Comparison of ENCODE assay signal across 8 cellular contexts in the genomic region with DNA sequence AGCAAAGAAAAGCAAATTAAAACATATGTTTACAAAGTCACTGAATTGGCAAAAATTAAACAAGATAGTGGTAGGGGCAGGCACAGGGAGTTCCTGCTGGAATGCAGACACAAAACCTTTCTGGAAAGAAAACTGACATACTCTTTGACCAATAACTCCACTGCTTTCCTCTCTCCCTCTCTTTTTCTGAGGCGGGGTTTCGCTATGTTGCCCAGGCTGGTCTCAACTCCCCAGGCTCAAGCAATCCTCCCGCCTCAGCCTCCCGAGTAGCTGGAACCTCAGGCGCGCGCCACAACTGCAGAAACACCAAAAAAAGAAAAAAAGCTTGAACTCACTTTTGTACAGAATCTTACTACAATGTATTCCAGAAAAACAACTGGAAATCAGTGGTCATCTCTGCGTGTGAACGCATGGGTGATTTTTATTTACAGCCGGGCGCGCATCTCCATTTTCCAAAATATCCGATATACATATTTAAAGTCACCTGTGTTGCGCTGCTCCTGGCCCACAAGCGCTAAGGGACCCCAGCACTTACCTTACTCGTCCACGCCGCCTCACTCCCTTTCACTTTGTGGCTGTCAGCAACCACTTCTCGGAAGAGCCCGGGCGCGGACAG. TPM values are rescaled to one million over a fixed set of nuclear protein-coding genes. Genes with fewer than 3 reads are reported as not detected.
DNase-seq lines count a peak whose midpoint lies in the region; ATAC-seq lines count a peak whose summit lies in the region.

No MANE protein-coding gene starts in this region.

- H3K4me2 ChIP-seq in GM23248 (ENCODE audit: unreplicated experiment) = peak overlapping the region; percentile 94

- H2AFZ ChIP-seq in GM23248 = peak overlapping the region; percentile 99

- peak overlapping the region; percentile 97 for H3K4me3 ChIP-seq in GM23248

- WGBS in GM23248 (ENCODE audit: low coverage in 1 of 2, low lambda C conversion rate in 2 of 2, missing lambda C conversion rate in 2 of 2), 2 experiments = 2 to 4% methylated on average over 22 of the region's 22 CpGs

- no peaks in the 10 kb centered on the region for H3K27me3 ChIP-seq in GM23248 (replicated peaks; ENCODE audit: insufficient read depth)

- peaks cover 25% of the 10 kb centered on the region for H3K36me3 ChIP-seq in GM23248 (ENCODE audit: low read depth)

- peak overlapping the region; percentile 88 for H3K9ac ChIP-seq in GM23248

- no peaks in the 10 kb centered on the region for H4K20me1 ChIP-seq in GM23248 (ENCODE audit: insufficient read depth)

- no peaks in the 10 kb centered on the region for H3K9me2 ChIP-seq in GM23248 (ENCODE audit: insufficient read depth)

- ATAC-seq in GM18868 (IDR thresholded peaks at IDR 0.05; ENCODE audit: unreplicated experiment) (no peak), HG03342 (IDR thresholded peaks at IDR 0.05; ENCODE audit: unreplicated experiment) (no peak)

- peaks cover 25% of the 10 kb centered on the region for H3K4me1 ChIP-seq in GM23248 (ENCODE audit: insufficient read depth)

- peak overlapping the region; percentile 75 for H3K27ac ChIP-seq in GM23248
- H3K27ac ChIP-seq in epithelial cell of prostate = peak overlapping the region; percentile 83

- H3K9me3 ChIP-seq in GM23248 (ENCODE audit: low read depth) = no peaks in the 10 kb centered on the region

- DNase-seq in AG08396 (ENCODE audit: low spot score) = peak; percentile 47
- peak; percentile 70 for DNase-seq in GM23248
- DNase-seq in SW480 (ENCODE audit: low spot score) = peak; percentile 15
- no peak for DNase-seq in epithelial cell of prostate (ENCODE audit: low read depth, low spot score)
- DNase-seq in myocyte (ENCODE audit: low read depth) = peak; percentile 35
- DNase-seq in HuH-7.5 (ENCODE audit: low spot score) = no peak

- no peaks in the 10 kb centered on the region; the same call in 1 of the 2 replicates for H3F3A ChIP-seq in GM23248 (ENCODE audit: insufficient read depth)

- H3K79me2 ChIP-seq in GM23248 (ENCODE audit: insufficient read depth) = peaks cover 81% of the 10 kb centered on the region

- in situ Hi-C loops in GM23248 (cut with MboI) = no loop called here

RNA-seq across cellular contexts. Expression of gene TXNL4B, which starts 0.5 kb away (rescaled TPM):
- total RNA-seq in GM23248 (2014; rRNA removed; shearing (Covaris generic)) = 6.6 and 10.1 TPM in 2 replicates
- 9.1 and 10.0 TPM in 2 replicates for polyA plus RNA-seq in GM23248 (2016; fragmentation: Nextera tagmentation; extraction: Ambion mirVana)
- total RNA-seq in myocyte = 5.6 and 5.8 TPM in 2 replicates
- polyA plus RNA-seq in myocyte (2012) = 6.4 TPM

RNA-seq across cellular contexts. Expression of gene DHX38, which starts 0.7 kb away (rescaled TPM):
- total RNA-seq in GM23248 (2014; rRNA removed; shearing (Covaris generic)) = 30.1 and 31.5 TPM in 2 replicates
- polyA plus RNA-seq in GM23248 (2016; fragmentation: Nextera tagmentation; extraction: Ambion mirVana) = 23.1 and 23.7 TPM in 2 replicates
- total RNA-seq in myocyte = 30.5 and 40.5 TPM in 2 replicates
- 40.8 TPM for polyA plus RNA-seq in myocyte (2012)

RNA-seq across cellular contexts. Expression of gene HPR, which starts 29.9 kb away (rescaled TPM):
- total RNA-seq in GM23248 (2014; rRNA removed; shearing (Covaris generic)) = not detected in 2 replicates
- not detected in 2 replicates for polyA plus RNA-seq in GM23248 (2016; fragmentation: Nextera tagmentation; extraction: Ambion mirVana)
- total RNA-seq in myocyte = not detected in 2 replicates
- polyA plus RNA-seq in myocyte (2012) = 0.08 TPM

RNA-seq across cellular contexts. Expression of gene HP, which starts 38.6 kb away (rescaled TPM):
- not detected in 2 replicates for total RNA-seq in GM23248 (2014; rRNA removed; shearing (Covaris generic))
- polyA plus RNA-seq in GM23248 (2016; fragmentation: Nextera tagmentation; extraction: Ambion mirVana) = not detected in 2 replicates
- total RNA-seq in myocyte = not detected in 2 replicates
- 0.09 TPM for polyA plus RNA-seq in myocyte (2012)

Comparison
In these comparisons a context has a peak if more than half of its experiments do, and no peak if none do; other contexts are left out.
1. DNase-seq: peak in AG08396 (single experiment), GM23248 (single experiment), SW480 (single experiment) and myocyte (single experiment); none in epithelial cell of prostate (single experiment) and HuH-7.5 (single experiment).